In the genomic region with DNA sequence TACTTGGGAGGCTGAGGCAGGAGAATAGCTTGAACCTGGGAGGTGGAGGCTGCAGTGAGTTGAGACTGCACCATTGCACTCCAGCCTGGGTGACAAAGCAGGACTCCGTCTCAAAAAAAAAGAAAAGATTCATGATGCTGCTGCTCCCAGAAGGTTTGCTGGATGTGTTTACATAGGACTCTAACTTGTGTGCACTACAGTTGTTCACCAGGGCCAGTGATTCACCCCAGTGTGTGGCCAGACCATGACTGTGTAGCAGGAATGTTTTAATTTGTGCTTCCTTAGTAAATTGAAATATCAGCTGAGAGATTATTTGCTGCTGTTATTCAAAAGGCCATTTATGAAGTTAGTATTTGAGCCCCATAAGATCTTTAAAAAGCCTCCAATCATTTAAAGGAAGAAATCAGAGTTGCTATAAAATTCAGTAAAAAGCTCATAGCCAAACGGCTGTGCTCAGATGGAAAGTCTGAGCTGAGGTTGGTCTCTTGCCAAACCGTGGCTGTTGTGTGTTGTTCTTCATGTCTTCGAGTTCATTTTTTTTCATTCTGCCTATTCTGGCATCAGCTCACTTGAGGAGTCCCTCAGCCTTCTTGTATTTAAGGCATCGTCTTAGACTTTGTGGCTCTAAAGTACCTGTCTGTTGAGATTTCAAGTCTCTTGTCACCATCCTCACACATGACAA, we compare ENCODE assay signal across 12 cellular contexts. TPM values are rescaled to one million over a fixed set of nuclear protein-coding genes. Genes with fewer than 3 reads are reported as not detected.
DNase-seq lines count a peak whose midpoint lies in the region; ATAC-seq and TF ChIP-seq lines count a peak whose summit lies in the region.
"Had no signal": no experiment of that assay in that cellular context is flagged by ENCODE, and none has a peak within 500 bp of the region (broad histone marks: within the 10 kb centered on the region; RNA-seq: fewer than 3 reads in every experiment).

No MANE protein-coding gene starts in this region.

- no peaks in the 10 kb centered on the region for H3K27me3 Mint-ChIP-seq in MCF 10A (ENCODE audit: insufficient read depth, unreplicated experiment)
- H3K27me3 Mint-ChIP-seq: B cell had no signal

- H3K9me3 ChIP-seq in breast epithelium (no peaks in the 10 kb centered on the region), ascending aorta (no peaks in the 10 kb centered on the region), thyroid gland (no peaks in the 10 kb centered on the region)
- H3K9me3 ChIP-seq: ovary had no signal

- no TSS peak for BruUV-seq in MCF 10A (replicated peaks; lab: Mats Ljungman, UMichigan)

- no peak overlapping the region for H3K27ac ChIP-seq in breast epithelium
- H3K27ac ChIP-seq in ascending aorta = peak overlapping the region; percentile 33 to 46
- H3K27ac ChIP-seq in thyroid gland = peak overlapping the region; percentile 9 to 73 (median 62)

- no peaks in the 10 kb centered on the region for H3K27me3 ChIP-seq in breast epithelium
- no peaks in the 10 kb centered on the region for H3K27me3 ChIP-seq in ascending aorta
- no peaks in the 10 kb centered on the region for H3K27me3 ChIP-seq in thyroid gland
- H3K27me3 ChIP-seq: ovary had no signal

- no peaks in the 10 kb centered on the region for H3K4me1 Mint-ChIP-seq in MCF 10A (ENCODE audit: insufficient read depth, unreplicated experiment)
- H3K4me1 Mint-ChIP-seq: B cell had no signal

- DNase-seq in MCF 10A (ENCODE audit: unreplicated experiment) (peak; percentile 17), breast epithelium (ENCODE audit: low spot score in 2 of 2) (no peak), ascending aorta (ENCODE audit: low spot score in 2 of 2) (no peak), iris pigment epithelial cell (ENCODE audit: low read depth) (peak; percentile 96), thyroid gland (peak; percentile 74 to 76), DMS153 treated with DMSO at 0.1 percent for 48 hours (lab: John Stamatoyannopoulos, UW; ENCODE audit: unreplicated experiment) (no peak)
- no peak for DNase-seq in activated naive CD4-positive, alpha-beta T cell (lab: John Stamatoyannopoulos, UW)
- DNase-seq: activated CD8-positive, alpha-beta T cell treated with anti-CD3 and anti-CD28 coated beads, Interleukin-2, amount 10 ng/mL, durations not matched to agents 7 days and 5 days; NCI-H1105 treated with DMSO at 0.1 percent for 48 hours had no signal

- TF ChIP-seq CTCF in MCF 10A (IDR thresholded peaks at IDR 0.05; ENCODE audit: unreplicated experiment) = no peak
- TF ChIP-seq CTCF in breast epithelium (IDR thresholded peaks at IDR 0.05) = no peak
- TF ChIP-seq CTCF in ascending aorta (IDR thresholded peaks at IDR 0.05) = no peak
- TF ChIP-seq CTCF in thyroid gland (IDR thresholded peaks at IDR 0.05) = no peak

- H3K36me3 Mint-ChIP-seq in MCF 10A (ENCODE audit: insufficient read depth, unreplicated experiment) = peaks cover 44% of the 10 kb centered on the region

- POLR2A ChIA-PET in MCF 10A (lab: Yijun Ruan, JAX) = interaction anchor here (0.6 to 2.4 kb wide), 2 partner anchors 18 to 520 kb away, joined by 4 to 7 read pairs; a partner anchor contains a TSS

- no peak for ATAC-seq in HG02678 (IDR thresholded peaks at IDR 0.05; ENCODE audit: unreplicated experiment)
- ATAC-seq: activated CD8-positive, alpha-beta T cell treated with anti-CD3 and anti-CD28 coated beads, Interleukin-2, amount 10 ng/mL, durations not matched to agents 7 days and 5 days had no signal

- no peak overlapping the region for H3K4me3 Mint-ChIP-seq in MCF 10A (ENCODE audit: unreplicated experiment)
- H3K4me3 Mint-ChIP-seq: activated CD8-positive, alpha-beta T cell treated with anti-CD3 and anti-CD28 coated beads, Interleukin-2, amount 10 ng/mL, durations not matched to agents 7 days and 5 days; B cell had no signal

- no peaks in the 10 kb centered on the region for H3K36me3 ChIP-seq in breast epithelium
- H3K36me3 ChIP-seq in ascending aorta = peaks cover 5 to 17% of the 10 kb centered on the region in 2 donors
- H3K36me3 ChIP-seq in thyroid gland = peaks cover 6 to 18% of the 10 kb centered on the region in 2 donors
- H3K36me3 ChIP-seq: ovary had no signal

- H3K27ac Mint-ChIP-seq in MCF 10A (ENCODE audit: low read depth, unreplicated experiment) = peak overlapping the region; percentile 36
- H3K27ac Mint-ChIP-seq: activated CD8-positive, alpha-beta T cell treated with anti-CD3 and anti-CD28 coated beads, Interleukin-2, amount 10 ng/mL, durations not matched to agents 7 days and 5 days; B cell had no signal

- no peaks in the 10 kb centered on the region for H3K4me1 ChIP-seq in breast epithelium
- peaks cover 0 to 12% of the 10 kb centered on the region in 2 donors for H3K4me1 ChIP-seq in ascending aorta
- H3K4me1 ChIP-seq in thyroid gland = peaks cover 13 to 26% of the 10 kb centered on the region in 2 donors

- TF ChIP-seq POLR2A in breast epithelium (IDR thresholded peaks at IDR 0.05) = no peak
- TF ChIP-seq POLR2A in thyroid gland (IDR thresholded peaks at IDR 0.05) = no peak

- H3K4me3 ChIP-seq in breast epithelium (no peak overlapping the region), ascending aorta (no peak overlapping the region), thyroid gland (replicated peaks in 1 of 3) (no peak overlapping the region)
- H3K4me3 ChIP-seq: ovary had no signal

- H3K9me3 Mint-ChIP-seq in MCF 10A (ENCODE audit: unreplicated experiment) = no peaks in the 10 kb centered on the region

- WGBS in thyroid gland, 2 donors = 15 to 26% methylated on average over 5 of the region's 5 CpGs

- intact Hi-C loops in MCF 10A (cut with micrococcal nuclease) = no loop called here
- intact Hi-C loops in breast epithelium (cut with DNase I; ENCODE audit: low total_unique reads) = loop anchor here (10.0 kb wide), 1 partner anchor 1744 kb away; no protein-coding TSS in a partner anchor
- intact Hi-C loops in ascending aorta (cut with DNase I) = no loop called here
- intact Hi-C loops in thyroid gland (cut with DNase I) = no loop called here

- CTCF ChIA-PET in MCF 10A (lab: Yijun Ruan, JAX) = interaction anchor here (0.6 to 2.0 kb wide), 4 partner anchors 19 to 219 kb away, joined by 3 to 11 read pairs (median 4); a partner anchor contains a TSS

RNA-seq across cellular contexts. Expression of a gene that starts 18.1 kb away (rescaled TPM):
- total RNA-seq in MCF 10A (2022) (56.4 and 70.6 TPM in 2 replicates), breast epithelium (100 to 1,000 TPM in 2 of 3 donors, 10 to 100 TPM in 1; 85.6 to 211 (median 101) TPM), ascending aorta (152 TPM), thyroid gland (100 to 1,000 TPM; 153 to 357 (median 196) TPM)

RNA-seq across cellular contexts. Expression of a gene that starts 49.5 kb away (rescaled TPM):
- 19.0 and 19.4 TPM in 2 replicates for total RNA-seq in MCF 10A (2022)
- 1 to 10 TPM; 5.9 to 8.8 (median 5.9) TPM for total RNA-seq in breast epithelium
- not detected for total RNA-seq in ascending aorta
- 10 to 100 TPM in 2 of 4 donors, 1 to 10 TPM in 2; 5.8 to 22.4 (median 11.4) TPM for total RNA-seq in thyroid gland

Comparison
In these comparisons a context has a peak if more than half of its experiments do, and no peak if none do; other contexts are left out.
1. DNase-seq: peak in MCF 10A (single experiment), iris pigment epithelial cell (single experiment) and thyroid gland (2 of 2); none in breast epithelium (0 of 2), ascending aorta (0 of 2), DMS153 treated with DMSO at 0.1 percent for 48 hours (single experiment) and activated naive CD4-positive, alpha-beta T cell (0 of 4).
2. H3K27ac ChIP-seq: peak in ascending aorta (2 of 2) and thyroid gland (3 of 3); none in breast epithelium (0 of 2).